18 cellular contexts compared by ENCODE assay signal in genomic region chr21:43991447-43991991, GRCh38.
"Had no signal": no experiment of that assay in that cellular context is flagged by ENCODE, and none has a peak within 500 bp of the region (broad histone marks: within the 10 kb centered on the region; RNA-seq: fewer than 3 reads in every experiment).

No MANE protein-coding gene starts in this region.

- H3K36me3 Mint-ChIP-seq: T-cell had no signal

- H3K4me3 Mint-ChIP-seq: activated CD4-positive, alpha-beta memory T cell treated with anti-CD3 and anti-CD28 coated beads, Interleukin-2, amount 10 ng/mL, durations not matched to agents 7 days and 5 days; activated naive CD8-positive, alpha-beta T cell treated with anti-CD3 and anti-CD28 coated beads, Interleukin-2, amount 50 U/mL, for 24 hours; stimulated activated naive CD8-positive, alpha-beta T cell treated with anti-CD3 and anti-CD28 coated beads, Interleukin-15, amount 100 ng/mL, for 72 hours; T-cell had no signal

- H3K9me3 Mint-ChIP-seq: activated CD4-positive, alpha-beta memory T cell treated with anti-CD3 and anti-CD28 coated beads, Interleukin-2, amount 10 ng/mL, durations not matched to agents 7 days and 5 days; activated naive CD8-positive, alpha-beta T cell treated with anti-CD3 and anti-CD28 coated beads, Interleukin-2, amount 50 U/mL, for 24 hours; stimulated activated naive CD8-positive, alpha-beta T cell treated with anti-CD3 and anti-CD28 coated beads, Interleukin-15, amount 100 ng/mL, for 72 hours; T-cell had no signal

- H3K4me1 ChIP-seq: foreskin keratinocyte had no signal

- H3K27ac ChIP-seq: cardiac muscle cell, esophagus squamous epithelium, foreskin keratinocyte, neutrophil, thoracic aorta, vagina had no signal

- H3K27me3 ChIP-seq: cardiac muscle cell, vagina had no signal

- H3K4me1 Mint-ChIP-seq: activated CD4-positive, alpha-beta memory T cell treated with anti-CD3 and anti-CD28 coated beads, Interleukin-2, amount 10 ng/mL, durations not matched to agents 7 days and 5 days; stimulated activated naive CD8-positive, alpha-beta T cell treated with anti-CD3 and anti-CD28 coated beads, Interleukin-15, amount 100 ng/mL, for 72 hours had no signal

- H3K36me3 ChIP-seq: cardiac muscle cell, esophagus squamous epithelium, neutrophil, thoracic aorta, vagina had no signal

- H3K9me3 ChIP-seq: esophagus squamous epithelium, neutrophil, thoracic aorta, vagina had no signal

- H3K27me3 Mint-ChIP-seq: activated naive CD8-positive, alpha-beta T cell treated with anti-CD3 and anti-CD28 coated beads, Interleukin-2, amount 50 U/mL, for 24 hours; stimulated activated naive CD8-positive, alpha-beta T cell treated with anti-CD3 and anti-CD28 coated beads, Interleukin-15, amount 100 ng/mL, for 72 hours; T-cell had no signal

- H3K27ac Mint-ChIP-seq: activated CD4-positive, alpha-beta memory T cell treated with anti-CD3 and anti-CD28 coated beads, Interleukin-2, amount 10 ng/mL, durations not matched to agents 7 days and 5 days; activated naive CD8-positive, alpha-beta T cell treated with anti-CD3 and anti-CD28 coated beads, Interleukin-2, amount 50 U/mL, for 24 hours; stimulated activated naive CD8-positive, alpha-beta T cell treated with anti-CD3 and anti-CD28 coated beads, Interleukin-15, amount 100 ng/mL, for 72 hours; T-cell had no signal

- DNase-seq: activated CD4-positive, alpha-beta memory T cell treated with anti-CD3 and anti-CD28 coated beads, Interleukin-2, amount 10 ng/mL, durations not matched to agents 7 days and 5 days; activated CD4-positive, alpha-beta T cell treated with anti-CD3 and anti-CD28 coated beads for 1 hour; activated naive CD4-positive, alpha-beta T cell; activated naive CD8-positive, alpha-beta T cell treated with anti-CD3 and anti-CD28 coated beads, Interleukin-2, amount 50 U/mL, for 24 hours; esophagus squamous epithelium; foreskin keratinocyte; head of caudate nucleus; islet precursor cell; left ventricle myocardium superior; stimulated activated CD4-positive, alpha-beta T cell treated with anti-CD3 and anti-CD28 coated beads, Interleukin-15, amount 100 ng/mL, for 24 hours; stimulated activated CD4-positive, alpha-beta T cell treated with anti-CD3 and anti-CD28 coated beads, Interleukin-4, amount 100 ng/mL, for 24 hours; stimulated activated naive CD8-positive, alpha-beta T cell treated with anti-CD3 and anti-CD28 coated beads, Interleukin-15, amount 100 ng/mL, for 72 hours; T-cell; T1000 had no signal

- ATAC-seq: activated naive CD8-positive, alpha-beta T cell treated with anti-CD3 and anti-CD28 coated beads, Interleukin-2, amount 50 U/mL, for 24 hours; foreskin keratinocyte; left ventricle myocardium superior; stimulated activated naive CD8-positive, alpha-beta T cell treated with anti-CD3 and anti-CD28 coated beads, Interleukin-15, amount 100 ng/mL, for 72 hours; T-cell had no signal

- H3K4me3 ChIP-seq: cardiac muscle cell, esophagus squamous epithelium, thoracic aorta, vagina had no signal
